19 cellular contexts compared by ENCODE assay signal in the genomic region with DNA sequence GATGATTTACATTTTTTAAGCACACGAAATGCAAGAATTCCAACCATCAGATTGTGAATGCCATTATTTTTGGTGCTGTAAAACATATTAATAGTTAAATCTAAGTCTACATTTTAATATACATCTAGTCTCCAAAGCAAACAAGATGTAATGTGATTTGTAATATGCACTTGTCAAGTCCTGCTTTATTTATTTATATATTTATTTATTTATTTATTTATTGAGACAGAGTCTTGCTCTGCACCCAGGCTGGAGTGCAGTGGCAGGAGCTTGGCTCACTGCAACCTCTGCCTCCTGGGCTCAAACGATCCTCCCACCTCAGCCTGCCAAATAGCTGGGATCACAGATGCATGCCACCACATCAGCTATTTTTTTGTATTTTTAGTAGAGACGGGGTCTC.
DNase-seq lines count a peak whose midpoint lies in the region; ATAC-seq, FAIRE-seq and TF ChIP-seq lines count a peak whose summit lies in the region.
"Had no signal": no experiment of that assay in that cellular context is flagged by ENCODE, and none has a peak within 500 bp of the region (broad histone marks: within the 10 kb centered on the region; RNA-seq: fewer than 3 reads in every experiment).

No MANE protein-coding gene starts in this region.

- H3K4me3 ChIP-seq in heart right ventricle = no peak overlapping the region
- H3K4me3 ChIP-seq in K562 = no peak overlapping the region
- H3K4me3 ChIP-seq in mesodermal cell (ENCODE audit: extremely low read depth, insufficient read depth, low read length, poor library complexity, severe bottlenecking) = no peak overlapping the region

- H3K4me2 ChIP-seq in K562 (ENCODE audit: insufficient read depth, low read length) = no peak overlapping the region

- no peaks in the 10 kb centered on the region for H3K9me1 ChIP-seq in K562 (ENCODE audit: control insufficient read depth, insufficient read depth, low read length)

- H3K9me3 Mint-ChIP-seq in activated T-helper 17 cell treated with anti-CD3 and anti-CD28 coated beads, Interleukin-2, amount 50 U/mL, for 72 hours = no peaks in the 10 kb centered on the region

- no peak overlapping the region for H3K27ac Mint-ChIP-seq in activated T-helper 17 cell treated with anti-CD3 and anti-CD28 coated beads, Interleukin-2, amount 50 U/mL, for 72 hours
- H3K27ac Mint-ChIP-seq: CD4-positive, alpha-beta memory T cell had no signal

- H3K36me3 Mint-ChIP-seq in activated T-helper 17 cell treated with anti-CD3 and anti-CD28 coated beads, Interleukin-2, amount 50 U/mL, for 72 hours (ENCODE audit: low read depth) = no peaks in the 10 kb centered on the region

- ATAC-seq in heart right ventricle = no peak
- no peak for ATAC-seq in K562
- ATAC-seq in activated T-helper 17 cell treated with anti-CD3 and anti-CD28 coated beads, Interleukin-2, amount 50 U/mL, for 72 hours (replicated peaks) = no peak

- H3K27ac ChIP-seq in heart right ventricle (peak overlapping the region in 9 of 10 donors; percentile 12 to 78 (median 62)), K562 (ENCODE audit: extremely low read depth, low read depth, low read length) (no peak overlapping the region), mesodermal cell (ENCODE audit: low read depth, low read length, severe bottlenecking) (peak overlapping the region; percentile 79)
- H3K27ac ChIP-seq: C4-2B, HL-60 had no signal

- CTCF ChIA-PET in K562 (lab: Yijun Ruan, JAX; ENCODE audit: low intra/inter-chr PET ratio) = no interaction called here

- no peak overlapping the region for H3K4me3 Mint-ChIP-seq in activated T-helper 17 cell treated with anti-CD3 and anti-CD28 coated beads, Interleukin-2, amount 50 U/mL, for 72 hours
- H3K4me3 Mint-ChIP-seq: CD4-positive, alpha-beta memory T cell had no signal

- H3K4me1 ChIP-seq in heart right ventricle = peaks cover 0 to 40% (median 26%) of the 10 kb centered on the region in 9 donors
- peaks cover 7 to 33% of the 10 kb centered on the region in 2 experiments; a peak in 4 of 5 replicates for H3K4me1 ChIP-seq in K562 (replicated peaks in 1 of 2; ENCODE audit: control insufficient read depth in 2 of 2, insufficient read depth in 2 of 2, low read length in 2 of 2)
- peaks cover 14% of the 10 kb centered on the region for H3K4me1 ChIP-seq in mesodermal cell (ENCODE audit: control insufficient read depth, insufficient read depth, low read length, poor library complexity, severe bottlenecking)

- no peaks in the 10 kb centered on the region for H4K20me1 ChIP-seq in K562 (replicated peaks; ENCODE audit: control insufficient read depth, insufficient read depth, low read length)

- in situ Hi-C loops in K562 (cut with MboI) = no loop called here

- 51 to 57% methylated on average over 3 of the region's 3 CpGs for WGBS in heart right ventricle, 2 donors
- 67% methylated on average over 3 of the region's 3 CpGs for WGBS in K562 (ENCODE audit: insufficient coverage, low coverage, missing lambda C conversion rate)
- 83 to 100% methylated on average over 1 to 2 of the region's 3 CpGs for WGBS in mesodermal cell (ENCODE audit: insufficient coverage in 2 of 2), 2 experiments

- POLR2A ChIA-PET in K562 (lab: Yijun Ruan, JAX) = interaction anchor here (1.0 to 1.7 kb wide), 3 partner anchors 8 to 80 kb away, joined by 4 to 5 read pairs (median 4); no protein-coding TSS in a partner anchor

- H3K36me3 ChIP-seq in heart right ventricle (no peaks in the 10 kb centered on the region), K562 (ENCODE audit: control insufficient read depth, insufficient read depth, low read length) (no peaks in the 10 kb centered on the region), mesodermal cell (ENCODE audit: control insufficient read depth, insufficient read depth, low read length) (no peaks in the 10 kb centered on the region)
- H3K36me3 ChIP-seq: BE2C had no signal

- H3K79me2 ChIP-seq in K562 (ENCODE audit: control insufficient read depth, insufficient read depth, low read length) = no peaks in the 10 kb centered on the region

- 0 out of 2 replicates have a peak overlapping the region, but pooled peaks have one; percentile 29 for H2AFZ ChIP-seq in K562 (ENCODE audit: low read depth, low read length)

- intact Hi-C loops in heart right ventricle (cut with DNase I) = loop anchor here in 3 of 10 donors (5.0 to 10.0 kb wide), 4 partner anchors 74 to 129 kb away; a partner anchor contains a TSS
- intact Hi-C loops in cardiac septum (cut with DNase I) = loop anchor here (5.0 kb wide), 2 partner anchors 76 to 119 kb away; a partner anchor contains a TSS
- intact Hi-C loops in K562 (cut with micrococcal nuclease) = no loop called here

- DNase-seq in heart right ventricle (no peak), cardiac septum (ENCODE audit: low spot score) (no peak), K562 (ENCODE audit: extremely low read depth in 1 of 4, low spot score in 3 of 4) (no peak), DMS53 (lab: John Stamatoyannopoulos, UW) (no peak)
- no peak for DNase-seq in NK-92 treated with Interleukin-12 subunit alpha and Interleukin-12 subunit beta, amount 100 ng/mL, for 24 hours (lab: John Stamatoyannopoulos, UW)
- DNase-seq: CD4-positive, alpha-beta memory T cell; COR-L47; DMS153; DND-41; GDM1; HCEC 1CT had no signal

- BruUV-seq in K562 (replicated peaks; lab: Mats Ljungman, UMichigan) = no TSS peak

- TF ChIP-seq RAD21 in K562 (CRISPR knock-in tag; conservative IDR thresholded peaks at IDR 0.05 in 1 of 2, IDR thresholded peaks at IDR 0.05 in 1 of 2) = no peak

- H3K9me3 ChIP-seq in heart right ventricle (peaks cover 0 to 12% (median 2%) of the 10 kb centered on the region in 11 donors), K562 (replicated peaks; ENCODE audit: control insufficient read depth, insufficient read depth, low read depth, low read length) (peaks cover 3% of the 10 kb centered on the region), mesodermal cell (ENCODE audit: control insufficient read depth, low read length) (no peaks in the 10 kb centered on the region)
- H3K9me3 ChIP-seq: BE2C had no signal

- FAIRE-seq in K562 (lab: Jason Lieb, UNC) = no peak
- FAIRE-seq: A204.1, D721Med, GM19239 had no signal

- H3K27me3 Mint-ChIP-seq in activated T-helper 17 cell treated with anti-CD3 and anti-CD28 coated beads, Interleukin-2, amount 50 U/mL, for 72 hours = no peaks in the 10 kb centered on the region

- no peaks in the 10 kb centered on the region for H3K4me1 Mint-ChIP-seq in activated T-helper 17 cell treated with anti-CD3 and anti-CD28 coated beads, Interleukin-2, amount 50 U/mL, for 72 hours

- TF ChIP-seq EP300 in K562 (IDR thresholded peaks at IDR 0.05; ENCODE audit: low read length) = no peak

- H3K27me3 ChIP-seq in heart right ventricle (no peaks in the 10 kb centered on the region), K562 (ENCODE audit: control insufficient read depth in 2 of 2, insufficient read depth in 2 of 2, low read length in 2 of 2) (no peaks in the 10 kb centered on the region)
- H3K27me3 ChIP-seq: BE2C had no signal

- TF ChIP-seq CTCF in heart right ventricle (IDR thresholded peaks at IDR 0.05) = no peak
- TF ChIP-seq CTCF in K562 (IDR thresholded peaks at IDR 0.05 in 2 of 3, conservative IDR thresholded peaks at IDR 0.05 in 1 of 3; ENCODE audit: insufficient read depth in 2 of 3, low read depth in 1 of 3, low read length in 3 of 3) = no peak

- no peak for TF ChIP-seq POLR2A in K562 (conservative IDR thresholded peaks at IDR 0.05)

- no peak overlapping the region for H3K9ac ChIP-seq in K562 (ENCODE audit: insufficient read depth in 1 of 2, low read depth in 2 of 2, low read length in 2 of 2)

TF ChIP-seq in K562, 482 proteins besides CTCF, POLR2A, EP300 and RAD21:
- TF ChIP-seq, protein P1, sequence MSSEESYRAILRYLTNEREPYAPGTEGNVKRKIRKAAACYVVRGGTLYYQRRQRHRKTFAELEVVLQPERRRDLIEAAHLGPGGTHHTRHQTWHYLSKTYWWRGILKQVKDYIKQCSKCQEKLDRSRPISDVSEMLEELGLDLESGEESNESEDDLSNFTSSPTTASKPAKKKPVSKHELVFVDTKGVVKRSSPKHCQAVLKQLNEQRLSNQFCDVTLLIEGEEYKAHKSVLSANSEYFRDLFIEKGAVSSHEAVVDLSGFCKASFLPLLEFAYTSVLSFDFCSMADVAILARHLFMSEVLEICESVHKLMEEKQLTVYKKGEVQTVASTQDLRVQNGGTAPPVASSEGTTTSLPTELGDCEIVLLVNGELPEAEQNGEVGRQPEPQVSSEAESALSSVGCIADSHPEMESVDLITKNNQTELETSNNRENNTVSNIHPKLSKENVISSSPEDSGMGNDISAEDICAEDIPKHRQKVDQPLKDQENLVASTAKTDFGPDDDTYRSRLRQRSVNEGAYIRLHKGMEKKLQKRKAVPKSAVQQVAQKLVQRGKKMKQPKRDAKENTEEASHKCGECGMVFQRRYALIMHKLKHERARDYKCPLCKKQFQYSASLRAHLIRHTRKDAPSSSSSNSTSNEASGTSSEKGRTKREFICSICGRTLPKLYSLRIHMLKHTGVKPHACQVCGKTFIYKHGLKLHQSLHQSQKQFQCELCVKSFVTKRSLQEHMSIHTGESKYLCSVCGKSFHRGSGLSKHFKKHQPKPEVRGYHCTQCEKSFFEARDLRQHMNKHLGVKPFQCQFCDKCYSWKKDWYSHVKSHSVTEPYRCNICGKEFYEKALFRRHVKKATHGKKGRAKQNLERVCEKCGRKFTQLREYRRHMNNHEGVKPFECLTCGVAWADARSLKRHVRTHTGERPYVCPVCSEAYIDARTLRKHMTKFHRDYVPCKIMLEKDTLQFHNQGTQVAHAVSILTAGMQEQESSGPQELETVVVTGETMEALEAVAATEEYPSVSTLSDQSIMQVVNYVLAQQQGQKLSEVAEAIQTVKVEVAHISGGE (CRISPR knock-in tag; IDR thresholded peaks at IDR 0.05) = no peak
- no peak for TF ChIP-seq JUNB (CRISPR knock-in tag; conservative IDR thresholded peaks at IDR 0.05)
- TF ChIP-seq ZSCAN29 (IDR thresholded peaks at IDR 0.05) = no peak
- TF ChIP-seq PYGO2 (tag; IDR thresholded peaks at IDR 0.05) = no peak
- no peak for TF ChIP-seq ATF7 (IDR thresholded peaks at IDR 0.05)
TF ChIP-seq in K562: peak in this region for 0.
